Comparison of ENCODE assay signal across 9 cellular contexts in genomic region chr16:31214705-31215286, GRCh38. TPM values are rescaled to one million over a fixed set of nuclear protein-coding genes. Genes with fewer than 3 reads are reported as not detected.
DNase-seq lines count a peak whose midpoint lies in the region; ATAC-seq and TF ChIP-seq lines count a peak whose summit lies in the region.
"Had no signal": no experiment of that assay in that cellular context is flagged by ENCODE, and none has a peak within 500 bp of the region (broad histone marks: within the 10 kb centered on the region; RNA-seq: fewer than 3 reads in every experiment).

No MANE protein-coding gene starts in this region.

- no peaks in the 10 kb centered on the region for H3K9me2 ChIP-seq in SK-N-SH

- no peaks in the 10 kb centered on the region for H3K36me3 Mint-ChIP-seq in CD8-positive, alpha-beta memory T cell

- H3K27me3 Mint-ChIP-seq in CD8-positive, alpha-beta memory T cell, result peaks cover 39 to 48% of the 10 kb centered on the region in 2 donors

- no peak overlapping the region for H3K9ac ChIP-seq in SK-N-SH

- CTCF ChIA-PET in CD8-positive, alpha-beta memory T cell (lab: Charles Lee), result interaction anchor here (0.5 to 3.0 kb wide), 5 partner anchors 11 to 365 kb away, joined by 3 to 11 read pairs (median 3); partner anchors contain the start of gene PYCARD
- CTCF ChIA-PET in SK-N-SH (lab: Yijun Ruan, JAX), result no interaction called here

- H3K9me3 ChIP-seq in CD8-positive, alpha-beta memory T cell (ENCODE audit: low read length), result no peaks in the 10 kb centered on the region
- H3K9me3 ChIP-seq in SK-N-SH (no peaks in the 10 kb centered on the region), ovary (no peaks in the 10 kb centered on the region)

- no peak for ATAC-seq in HG02642 (IDR thresholded peaks at IDR 0.05; ENCODE audit: poor library complexity, unreplicated experiment)
- no peak for ATAC-seq in GM21737 (IDR thresholded peaks at IDR 0.05; ENCODE audit: unreplicated experiment)

- DNase-seq in CD8-positive, alpha-beta memory T cell, result no peak
- DNase-seq in SK-N-SH (peak; percentile 66), fibroblast of villous mesenchyme (ENCODE audit: low read depth) (no peak), ovary (no peak), SIG-M5 treated with dmso at 0.1 percent for 504 hours (lab: John Stamatoyannopoulos, UW; ENCODE audit: unreplicated experiment) (no peak), GM13977 (ENCODE audit: low spot score) (no peak)
- DNase-seq: SHP77 treated with DMSO at 0.1 percent for 48 hours had no signal

- H3K4me3 ChIP-seq in CD8-positive, alpha-beta memory T cell (ENCODE audit: low read length), result peak overlapping the region; percentile 61
- peak overlapping the region; percentile 7 to 51; a peak in 3 of 4 replicates for H3K4me3 ChIP-seq in SK-N-SH (ENCODE audit: low read depth in 2 of 2, low read length in 1 of 2)
- H3K4me3 ChIP-seq in fibroblast of villous mesenchyme (ENCODE audit: low read depth, low read length), result peak overlapping the region; percentile 58
- H3K4me3 ChIP-seq in ovary, result peak overlapping the region; percentile 31

- peak overlapping the region; percentile 29 to 83 (median 72) for H3K4me3 Mint-ChIP-seq in CD8-positive, alpha-beta memory T cell

- peaks cover 31% of the 10 kb centered on the region for H3K27me3 ChIP-seq in CD8-positive, alpha-beta memory T cell (ENCODE audit: insufficient read depth, low read length, poor library complexity, severe bottlenecking)
- H3K27me3 ChIP-seq in SK-N-SH (ENCODE audit: insufficient read depth) (peaks cover 70% of the 10 kb centered on the region), ovary (no peaks in the 10 kb centered on the region)

- no peaks in the 10 kb centered on the region for H3K36me3 ChIP-seq in CD8-positive, alpha-beta memory T cell (ENCODE audit: insufficient read depth, low read length)
- H3K36me3 ChIP-seq in SK-N-SH (replicated peaks in 1 of 2; ENCODE audit: control insufficient read depth in 1 of 2, insufficient read depth in 2 of 2, low read length in 1 of 2), result no peaks in the 10 kb centered on the region
- no peaks in the 10 kb centered on the region for H3K36me3 ChIP-seq in ovary

- H3F3A ChIP-seq in SK-N-SH (replicated peaks; ENCODE audit: insufficient read depth), result no peaks in the 10 kb centered on the region

- TF ChIP-seq CTCF in SK-N-SH (IDR thresholded peaks at IDR 0.05), result no peak
- TF ChIP-seq CTCF in fibroblast of villous mesenchyme (IDR thresholded peaks at IDR 0.05; ENCODE audit: insufficient read depth, low read depth, low read length), result no peak
- no peak for TF ChIP-seq CTCF in ovary (IDR thresholded peaks at IDR 0.05)
- TF ChIP-seq CTCF in GM13977 (IDR thresholded peaks at IDR 0.05; ENCODE audit: extremely low read depth, insufficient read depth, missing control alignments), result no peak

- no peaks in the 10 kb centered on the region for H3K9me3 Mint-ChIP-seq in CD8-positive, alpha-beta memory T cell

- H3K27ac Mint-ChIP-seq in CD8-positive, alpha-beta memory T cell, result no peak overlapping the region

- POLR2A ChIA-PET in CD8-positive, alpha-beta memory T cell (lab: Charles Lee), result interaction anchor here (0.6 to 2.3 kb wide), 5 partner anchors 10 to 343 kb away, joined by 3 to 6 read pairs (median 4); partner anchors contain the start of gene PYCARD
- POLR2A ChIA-PET in SK-N-SH (lab: Yijun Ruan, JAX), result interaction anchor here (1.4 kb wide), 1 partner anchor 35 kb away, joined by 5 read pairs; the partner anchor contains the start of gene FUS

- 2% methylated on average over 9 of the region's 58 CpGs for WGBS in SK-N-SH (ENCODE audit: low lambda C conversion rate)
- WGBS in ovary, 3 donors, result 15 to 25% (median 19%) methylated on average over 54 to 58 of the region's 58 CpGs

- no peak for TF ChIP-seq RAD21 in SK-N-SH (IDR thresholded peaks at IDR 0.05; ENCODE audit: low read length)

- H2AFZ ChIP-seq in SK-N-SH (ENCODE audit: low read depth), result peak overlapping the region; percentile 72; the same call in 1 of the 2 replicates

- peak overlapping the region; percentile 79 for H3K4me2 ChIP-seq in SK-N-SH

- no peak overlapping the region for H3K27ac ChIP-seq in CD8-positive, alpha-beta memory T cell (ENCODE audit: low read depth, low read length)
- no peak overlapping the region for H3K27ac ChIP-seq in SK-N-SH (ENCODE audit: low read depth in 2 of 2, low read length in 1 of 2)
- no peak overlapping the region for H3K27ac ChIP-seq in ovary

- peaks cover 18 to 23% (median 21%) of the 10 kb centered on the region in 3 donors for H3K4me1 Mint-ChIP-seq in CD8-positive, alpha-beta memory T cell

- no peak for TF ChIP-seq EP300 in SK-N-SH (IDR thresholded peaks at IDR 0.05; ENCODE audit: borderline replicate concordance in 1 of 2, low read depth in 1 of 2, low read length in 1 of 2)
- no peak for TF ChIP-seq EP300 in ovary (IDR thresholded peaks at IDR 0.05)

- peaks cover 20% of the 10 kb centered on the region for H3K4me1 ChIP-seq in CD8-positive, alpha-beta memory T cell (ENCODE audit: insufficient read depth, low read length)
- H3K4me1 ChIP-seq in SK-N-SH (ENCODE audit: control insufficient read depth in 1 of 2, insufficient read depth in 2 of 2, low read depth in 1 of 2, low read length in 1 of 2), result no peaks in the 10 kb centered on the region; a peak in 1 of 4 replicates
- H3K4me1 ChIP-seq in ovary (ENCODE audit: insufficient read depth), result peaks cover 14% of the 10 kb centered on the region

- H3K79me2 ChIP-seq in SK-N-SH (ENCODE audit: insufficient read depth), result no peaks in the 10 kb centered on the region

- in situ Hi-C loops in GM13977 (cut with MboI; ENCODE audit: low pct_unique_long_range_greater_than_20kb, low sequenced_read_pairs, unreplicated experiment), result no loop called here

- intact Hi-C loops in ovary (cut with DNase I), result loop anchor here in 1 of 4 donors (10.0 kb wide), 1 partner anchor 480 kb away; no protein-coding TSS in a partner anchor

- no peaks in the 10 kb centered on the region for H4K20me1 ChIP-seq in SK-N-SH (ENCODE audit: insufficient read depth)

- no peak for TF ChIP-seq POLR2A in ovary (IDR thresholded peaks at IDR 0.05)

TF ChIP-seq in SK-N-SH, 30 proteins besides CTCF, POLR2A, EP300 and RAD21:
- TF ChIP-seq FOXJ3 (CRISPR knock-in tag; IDR thresholded peaks at IDR 0.05) (no peak), MAX (IDR thresholded peaks at IDR 0.05; ENCODE audit: low read depth) (no peak), TEAD4 (IDR thresholded peaks at IDR 0.05; ENCODE audit: borderline replicate concordance, insufficient read depth) (no peak), RCOR1 (IDR thresholded peaks at IDR 0.05; ENCODE audit: low read length) (no peak)
TF ChIP-seq in SK-N-SH: peak in this region for 0.

RNA-seq across cellular contexts. Expression of gene TRIM72, which starts 0.9 kb away (rescaled TPM):
- total RNA-seq in CD8-positive, alpha-beta memory T cell, result not detected
- not detected for polyA plus RNA-seq in CD8-positive, alpha-beta memory T cell
- polyA plus RNA-seq in SK-N-SH (2012; rRNA removed) (under 0.01 TPM in 1 of 2 replicates, not detected in the other), ovary (under 1 TPM in 1 of 2 donors, not detected in 1; 0.01 TPM)
- not detected in 2 replicates for polyA plus RNA-seq in SK-N-SH (2012; cell fraction: cytosol; rRNA removed)
- polyA plus RNA-seq in SK-N-SH (2012; cell fraction: nucleus; rRNA removed), result 0.01 and 0.02 TPM in 2 replicates
- total RNA-seq in fibroblast of villous mesenchyme (not detected in 2 replicates), ovary (under 1 TPM in 3 of 7 donors, not detected in 4; 0.05 to 0.11 (median 0.07) TPM)

RNA-seq across cellular contexts. Expression of gene PYDC1, which starts 2.1 kb away (rescaled TPM):
- total RNA-seq in CD8-positive, alpha-beta memory T cell, result not detected
- polyA plus RNA-seq in CD8-positive, alpha-beta memory T cell, result not detected
- polyA plus RNA-seq in SK-N-SH (2012; rRNA removed) (not detected in 2 replicates), ovary (not detected)
- polyA plus RNA-seq in SK-N-SH (2012; cell fraction: cytosol; rRNA removed), result not detected in 2 replicates
- polyA plus RNA-seq in SK-N-SH (2012; cell fraction: nucleus; rRNA removed), result not detected in 2 replicates
- total RNA-seq in fibroblast of villous mesenchyme (not detected in 2 replicates), ovary (not detected)

RNA-seq across cellular contexts. Expression of gene PYCARD, which starts 12.2 kb away (rescaled TPM):
- total RNA-seq in CD8-positive, alpha-beta memory T cell, result 1 to 10 TPM; 4.5 to 5.9 TPM
- polyA plus RNA-seq in CD8-positive, alpha-beta memory T cell, result 77.8 TPM
- polyA plus RNA-seq in SK-N-SH (2012; rRNA removed), result 0.28 and 0.42 TPM in 2 replicates
- polyA plus RNA-seq in SK-N-SH (2012; cell fraction: cytosol; rRNA removed), result 0.35 and 0.50 TPM in 2 replicates
- polyA plus RNA-seq in SK-N-SH (2012; cell fraction: nucleus; rRNA removed), result 0.10 and 0.75 TPM in 2 replicates
- 85.9 and 176 TPM in 2 replicates for total RNA-seq in fibroblast of villous mesenchyme
- total RNA-seq in ovary, result 10 to 100 TPM in 6 of 7 donors, 1 to 10 TPM in 1; 9.4 to 35.8 (median 20.2) TPM
- polyA plus RNA-seq in ovary, result 10 to 100 TPM in 1 of 2 donors, 1 to 10 TPM in 1; 1.8 to 28.1 TPM

RNA-seq across cellular contexts. Expression of gene FUS, which starts 34.9 kb away (rescaled TPM):
- total RNA-seq in CD8-positive, alpha-beta memory T cell, result 100 to 1,000 TPM; 621 to 671 TPM
- polyA plus RNA-seq in CD8-positive, alpha-beta memory T cell, result 163 TPM
- polyA plus RNA-seq in SK-N-SH (2012; rRNA removed), result 298 and 429 TPM in 2 replicates
- polyA plus RNA-seq in SK-N-SH (2012; cell fraction: cytosol; rRNA removed), result 348 and 487 TPM in 2 replicates
- 643 and 809 TPM in 2 replicates for polyA plus RNA-seq in SK-N-SH (2012; cell fraction: nucleus; rRNA removed)
- total RNA-seq in fibroblast of villous mesenchyme, result 47.4 and 54.4 TPM in 2 replicates
- total RNA-seq in ovary, result 100 to 1,000 TPM in 5 of 7 donors, 10 to 100 TPM in 2; 62.2 to 436 (median 355) TPM
- 100 to 1,000 TPM; 309 to 469 TPM for polyA plus RNA-seq in ovary

RNA-seq across cellular contexts. Expression of gene ITGAM, which starts 45.0 kb away (rescaled TPM):
- total RNA-seq in CD8-positive, alpha-beta memory T cell, result 1 to 10 TPM; 1.7 to 1.8 TPM
- polyA plus RNA-seq in CD8-positive, alpha-beta memory T cell, result 23.3 TPM
- polyA plus RNA-seq in SK-N-SH (2012; rRNA removed) (under 0.01 and 0.02 TPM in 2 replicates), ovary (1 to 10 TPM; 1.7 to 6.8 TPM)
- polyA plus RNA-seq in SK-N-SH (2012; cell fraction: cytosol; rRNA removed), result 0.03 TPM in 1 of 2 replicates, not detected in the other
- polyA plus RNA-seq in SK-N-SH (2012; cell fraction: nucleus; rRNA removed), result 0.06 TPM in 2 replicates
- total RNA-seq in fibroblast of villous mesenchyme (not detected in 2 replicates), ovary (1 to 10 TPM; 2.3 to 8.2 (median 4.1) TPM)
